Comparison of ENCODE assay signal across 10 cellular contexts in genomic region chr14:80212025-80212402, GRCh38. TPM values are rescaled to one million over a fixed set of nuclear protein-coding genes. Genes with fewer than 3 reads are reported as not detected.
DNase-seq lines count a peak whose midpoint lies in the region; ATAC-seq, FAIRE-seq and TF ChIP-seq lines count a peak whose summit lies in the region.
"Had no signal": no experiment of that assay in that cellular context is flagged by ENCODE, and none has a peak within 500 bp of the region (broad histone marks: within the 10 kb centered on the region; RNA-seq: fewer than 3 reads in every experiment).

No MANE protein-coding gene starts in this region.

- peaks cover 5% of the 10 kb centered on the region for H3K4me1 Mint-ChIP-seq in activated naive CD8-positive, alpha-beta T cell treated with anti-CD3 and anti-CD28 coated beads for 36 hours

- no peak for TF ChIP-seq CTCF in cardiac muscle cell (IDR thresholded peaks at IDR 0.05; ENCODE audit: low read depth, low read length)
- no peak for TF ChIP-seq CTCF in RWPE2 (IDR thresholded peaks at IDR 0.05; ENCODE audit: poor library complexity, severe bottlenecking)

- no peak overlapping the region for H3K27ac Mint-ChIP-seq in activated naive CD8-positive, alpha-beta T cell treated with anti-CD3 and anti-CD28 coated beads for 36 hours
- H3K27ac Mint-ChIP-seq: CD4-positive, alpha-beta memory T cell had no signal

- DNase-seq in cardiac muscle cell (ENCODE audit: low read depth in 1 of 2, low spot score in 1 of 2) (peak; percentile 4 to 69), left cardiac atrium (no peak), RWPE2 (ENCODE audit: low spot score) (no peak), iPS-NIHi11 (ENCODE audit: low spot score) (peak; percentile 36), urothelium cell line (ENCODE audit: low spot score) (peak; percentile 8), DMS153 treated with DMSO at 0.1 percent for 48 hours (lab: John Stamatoyannopoulos, UW; ENCODE audit: unreplicated experiment) (no peak)
- DNase-seq in stimulated activated CD4-positive, alpha-beta T cell treated with anti-CD3 and anti-CD28 coated beads, Interleukin-15, amount 100 ng/mL, for 24 hours = no peak
- no peak for DNase-seq in activated naive CD8-positive, alpha-beta T cell treated with anti-CD3 and anti-CD28 coated beads for 36 hours
- DNase-seq: CD4-positive, alpha-beta memory T cell had no signal

- H3K36me3 Mint-ChIP-seq in activated naive CD8-positive, alpha-beta T cell treated with anti-CD3 and anti-CD28 coated beads for 36 hours = no peaks in the 10 kb centered on the region
- H3K36me3 Mint-ChIP-seq: CD4-positive, alpha-beta memory T cell had no signal

- H3K27me3 ChIP-seq in cardiac muscle cell (no peaks in the 10 kb centered on the region), RWPE2 (ENCODE audit: insufficient read depth, poor library complexity, severe bottlenecking) (peaks cover 11% of the 10 kb centered on the region)
- H3K27me3 ChIP-seq: adrenal gland had no signal

- intact Hi-C loops in left cardiac atrium (cut with DNase I) = no loop called here

- H3K4me3 ChIP-seq in cardiac muscle cell = no peak overlapping the region
- no peak overlapping the region for H3K4me3 ChIP-seq in RWPE2 (ENCODE audit: severe bottlenecking)

- no peaks in the 10 kb centered on the region for H3K9me3 ChIP-seq in cardiac muscle cell (ENCODE audit: low read depth)
- H3K9me3 ChIP-seq in RWPE2 (ENCODE audit: severe bottlenecking) = no peaks in the 10 kb centered on the region
- H3K9me3 ChIP-seq: adrenal gland had no signal

- H3K4me1 ChIP-seq in cardiac muscle cell (ENCODE audit: low read depth) (peaks cover 7% of the 10 kb centered on the region), RWPE2 (ENCODE audit: insufficient read depth, poor library complexity, severe bottlenecking) (no peaks in the 10 kb centered on the region)

- ATAC-seq in left cardiac atrium (no peak), RWPE2 (ENCODE audit: low read depth) (peak; percentile 38)

- no peaks in the 10 kb centered on the region for H3K9me3 Mint-ChIP-seq in activated naive CD8-positive, alpha-beta T cell treated with anti-CD3 and anti-CD28 coated beads for 36 hours

- no peak overlapping the region for H3K27ac ChIP-seq in cardiac muscle cell
- no peak overlapping the region for H3K27ac ChIP-seq in RWPE2 (ENCODE audit: poor library complexity, severe bottlenecking)

- no peak overlapping the region for H3K4me3 Mint-ChIP-seq in activated naive CD8-positive, alpha-beta T cell treated with anti-CD3 and anti-CD28 coated beads for 36 hours
- H3K4me3 Mint-ChIP-seq: CD4-positive, alpha-beta memory T cell had no signal

- H3K36me3 ChIP-seq in cardiac muscle cell (no peaks in the 10 kb centered on the region), RWPE2 (ENCODE audit: low read depth) (no peaks in the 10 kb centered on the region)
- H3K36me3 ChIP-seq: adrenal gland had no signal

- peaks cover 8% of the 10 kb centered on the region for H3K27me3 Mint-ChIP-seq in activated naive CD8-positive, alpha-beta T cell treated with anti-CD3 and anti-CD28 coated beads for 36 hours
- H3K27me3 Mint-ChIP-seq: CD4-positive, alpha-beta memory T cell had no signal

- no peak for FAIRE-seq in urothelium cell line (lab: Jason Lieb, UNC)

RNA-seq across cellular contexts. Expression of gene DIO2, which starts 0.7 kb away (rescaled TPM):
- total RNA-seq in cardiac muscle cell (0.11 and 0.66 TPM in 2 replicates), left cardiac atrium (1 to 10 TPM; 2.0 to 5.0 TPM)
- 0.11 and 0.46 TPM in 2 replicates for polyA plus RNA-seq in cardiac muscle cell
- not detected for total RNA-seq in activated naive CD8-positive, alpha-beta T cell treated with anti-CD3 and anti-CD28 coated beads for 36 hours
- total RNA-seq: CD4-positive, alpha-beta memory T cell had no signal
- polyA plus RNA-seq: CD4-positive, alpha-beta memory T cell had no signal

Comparison
In these comparisons a context has a peak if more than half of its experiments do, and no peak if none do; other contexts are left out.
1. DNase-seq: peak in cardiac muscle cell (2 of 2), iPS-NIHi11 (single experiment) and urothelium cell line (single experiment); none in left cardiac atrium (single experiment), RWPE2 (single experiment), stimulated activated CD4-positive, alpha-beta T cell treated with anti-CD3 and anti-CD28 coated beads, Interleukin-15, amount 100 ng/mL, for 24 hours (single experiment), DMS153 treated with DMSO at 0.1 percent for 48 hours (single experiment) and activated naive CD8-positive, alpha-beta T cell treated with anti-CD3 and anti-CD28 coated beads for 36 hours (single experiment).